In genomic region chr16:78002915-78003538, GRCh38 we compare ENCODE assay signal across 8 cellular contexts.
DNase-seq lines count a peak whose midpoint lies in the region; ATAC-seq and TF ChIP-seq lines count a peak whose summit lies in the region.

No MANE protein-coding gene starts in this region.

- peak; percentile 99 for ATAC-seq in GM18907 (IDR thresholded peaks at IDR 0.05; ENCODE audit: unreplicated experiment)
- ATAC-seq in HG03108 (IDR thresholded peaks at IDR 0.05; ENCODE audit: unreplicated experiment), result peak; percentile 90

- DNase-seq in AG20443 (ENCODE audit: low spot score), result peak; percentile 84
- peak; percentile 78 for DNase-seq in NCI-H2196 (lab: John Stamatoyannopoulos, UW; ENCODE audit: unreplicated experiment)
- peak; percentile 48 for DNase-seq in central memory CD4-positive, alpha-beta T cell
- DNase-seq in kidney glomerular epithelial cell (lab: John Stamatoyannopoulos, UW), result peak; percentile 65
- peak; percentile 75 to 79 for DNase-seq in stimulated activated CD4-positive, alpha-beta T cell treated with anti-CD3 and anti-CD28 coated beads, Interleukin-2, amount 100 ng/mL, for 24 hours

- peak; percentile 72 for TF ChIP-seq CTCF in WI38 (IDR thresholded peaks at IDR 0.05; ENCODE audit: low read depth, low read length)

- H3K4me3 ChIP-seq in WI38 (ENCODE audit: low read depth, low read length), result no peak overlapping the region
